8 cellular contexts compared by ENCODE assay signal in genomic region chr9:34179528-34180138, GRCh38. TPM values are rescaled to one million over a fixed set of nuclear protein-coding genes. Genes with fewer than 3 reads are reported as not detected.
DNase-seq lines count a peak whose midpoint lies in the region; ATAC-seq and TF ChIP-seq lines count a peak whose summit lies in the region.

No MANE protein-coding gene starts in this region.

- intact Hi-C loops in PC-3 (cut with micrococcal nuclease): loop anchor here (5.0 kb wide), 1 partner anchor 52 kb away; the partner anchor contains the start of gene DCAF12

- peak overlapping the region; percentile 95 for H3K4me2 ChIP-seq in PC-3 (ENCODE audit: low read length)

- peak overlapping the region; percentile 89 for H3K9ac ChIP-seq in PC-3 (ENCODE audit: low read length)
- H3K9ac ChIP-seq in endodermal cell (ENCODE audit: extremely low read depth, low read length, poor library complexity, severe bottlenecking): peak overlapping the region; percentile 99

- H3K9me2 ChIP-seq in PC-3 (replicated peaks; ENCODE audit: low read length): no peaks in the 10 kb centered on the region

- POLR2A ChIA-PET in activated CD4-positive, alpha-beta T cell treated with anti-CD3 and anti-CD28 coated beads, Interleukin-2, amount 10 ng/mL, durations not matched to agents 7 days and 5 days (lab: Charles Lee): no interaction called here
- POLR2A ChIA-PET in PC-3 (lab: Charles Lee; ENCODE audit: unreplicated experiment): no interaction called here

- H3K27me3 Mint-ChIP-seq in activated CD4-positive, alpha-beta T cell treated with anti-CD3 and anti-CD28 coated beads, Interleukin-2, amount 10 ng/mL, durations not matched to agents 7 days and 5 days: no peaks in the 10 kb centered on the region
- peaks cover 1% of the 10 kb centered on the region for H3K27me3 Mint-ChIP-seq in endodermal cell (ENCODE audit: insufficient read depth)

- peaks cover 60% of the 10 kb centered on the region for H3K79me2 ChIP-seq in PC-3 (ENCODE audit: low read length)

- TF ChIP-seq CTCF in PC-3 (conservative IDR thresholded peaks at IDR 0.05; ENCODE audit: low read depth, low read length) (no peak), endodermal cell (conservative IDR thresholded peaks at IDR 0.05) (no peak)

- no peak for DNase-seq in activated CD4-positive, alpha-beta T cell treated with anti-CD3 and anti-CD28 coated beads, Interleukin-2, amount 10 ng/mL, durations not matched to agents 7 days and 5 days
- DNase-seq in activated CD4-positive, alpha-beta T cell treated with anti-CD3 and anti-CD28 coated beads, Interleukin-2, amount 50 U/mL, for 48 hours: no peak
- DNase-seq in PC-3 (peak; percentile 8), endodermal cell (no peak)
- DNase-seq in activated CD4-positive, alpha-beta T cell treated with anti-CD3 and anti-CD28 coated beads, Interleukin-2, amount 50 U/mL, for 1 hour: no peak

- no peaks in the 10 kb centered on the region for H3K9me3 Mint-ChIP-seq in activated CD4-positive, alpha-beta T cell treated with anti-CD3 and anti-CD28 coated beads, Interleukin-2, amount 10 ng/mL, durations not matched to agents 7 days and 5 days
- no peaks in the 10 kb centered on the region for H3K9me3 Mint-ChIP-seq in endodermal cell

- H3K4me1 Mint-ChIP-seq in activated CD4-positive, alpha-beta T cell treated with anti-CD3 and anti-CD28 coated beads, Interleukin-2, amount 10 ng/mL, durations not matched to agents 7 days and 5 days: peaks cover 20% of the 10 kb centered on the region
- peaks cover 5% of the 10 kb centered on the region for H3K4me1 Mint-ChIP-seq in endodermal cell

- H3K4me3 ChIP-seq in PC-3 (ENCODE audit: low read length) (peak overlapping the region; percentile 99), endodermal cell (ENCODE audit: low read length) (peak overlapping the region; percentile 100), muscle layer of duodenum (ENCODE audit: low read depth in 1 of 2, low read length in 2 of 2) (peak overlapping the region; percentile 74 to 100)

- ATAC-seq in PC-3 (peak; percentile 20), GM21825 (IDR thresholded peaks at IDR 0.05; ENCODE audit: unreplicated experiment) (no peak), HG02840 (IDR thresholded peaks at IDR 0.05; ENCODE audit: low FRiP score, unreplicated experiment) (no peak)

- H4K20me1 ChIP-seq in PC-3 (ENCODE audit: low read length): 0 out of 2 replicates have a peak, but pooled peaks cover 5% of the 10 kb centered on the region

- peaks cover 8% of the 10 kb centered on the region for H3K36me3 Mint-ChIP-seq in activated CD4-positive, alpha-beta T cell treated with anti-CD3 and anti-CD28 coated beads, Interleukin-2, amount 10 ng/mL, durations not matched to agents 7 days and 5 days (ENCODE audit: low read depth)
- peaks cover 13% of the 10 kb centered on the region for H3K36me3 Mint-ChIP-seq in endodermal cell (ENCODE audit: low read depth)

- H3K27me3 ChIP-seq in PC-3 (ENCODE audit: low read length) (no peaks in the 10 kb centered on the region), endodermal cell (ENCODE audit: control insufficient read depth, insufficient read depth, low read length, poor library complexity, severe bottlenecking) (no peaks in the 10 kb centered on the region), muscle layer of duodenum (ENCODE audit: low read depth, low read length) (no peaks in the 10 kb centered on the region)

- H3K36me3 ChIP-seq in PC-3 (ENCODE audit: low read depth, low read length) (peaks cover 4% of the 10 kb centered on the region; the same call in 1 of the 2 replicates), endodermal cell (ENCODE audit: control insufficient read depth, insufficient read depth, low read length) (peaks cover 18% of the 10 kb centered on the region), muscle layer of duodenum (ENCODE audit: control insufficient read depth in 1 of 2, insufficient read depth in 2 of 2, low read length in 2 of 2) (peaks cover 0 to 14% of the 10 kb centered on the region in 2 donors)

- 13 to 24% methylated on average over 10 to 12 of the region's 12 CpGs for WGBS in endodermal cell (ENCODE audit: insufficient coverage in 1 of 2, insufficient read length in 1 of 2), 2 experiments

- H3K27ac ChIP-seq in PC-3 (ENCODE audit: low read length) (peak overlapping the region; percentile 73), endodermal cell (ENCODE audit: low read depth, low read length) (peak overlapping the region; percentile 95), muscle layer of duodenum (ENCODE audit: low read length) (peak overlapping the region; percentile 99)

- H3K27ac Mint-ChIP-seq in activated CD4-positive, alpha-beta T cell treated with anti-CD3 and anti-CD28 coated beads, Interleukin-2, amount 10 ng/mL, durations not matched to agents 7 days and 5 days: peak overlapping the region; percentile 96
- H3K27ac Mint-ChIP-seq in endodermal cell: peak overlapping the region; percentile 99

- peaks cover 8% of the 10 kb centered on the region; the same call in 1 of the 2 replicates for H3K4me1 ChIP-seq in PC-3 (ENCODE audit: insufficient read depth, low read length)
- H3K4me1 ChIP-seq in endodermal cell (ENCODE audit: control insufficient read depth, insufficient read depth, low read length): no peaks in the 10 kb centered on the region
- H3K4me1 ChIP-seq in muscle layer of duodenum (ENCODE audit: control insufficient read depth in 1 of 2, insufficient read depth in 2 of 2, low read length in 2 of 2): no peaks in the 10 kb centered on the region

- no peak overlapping the region for H2AFZ ChIP-seq in PC-3 (ENCODE audit: low read length)

- H3F3A ChIP-seq in PC-3 (ENCODE audit: low read length, unreplicated experiment): no peaks in the 10 kb centered on the region

- H3K9me3 ChIP-seq in PC-3 (ENCODE audit: low read length) (no peaks in the 10 kb centered on the region), endodermal cell (ENCODE audit: control insufficient read depth, low read length) (peaks cover 4% of the 10 kb centered on the region), muscle layer of duodenum (ENCODE audit: control insufficient read depth in 1 of 2, low read length in 2 of 2) (no peaks in the 10 kb centered on the region)

- H3K4me3 Mint-ChIP-seq in activated CD4-positive, alpha-beta T cell treated with anti-CD3 and anti-CD28 coated beads, Interleukin-2, amount 10 ng/mL, durations not matched to agents 7 days and 5 days: peak overlapping the region; percentile 94
- peak overlapping the region; percentile 96 for H3K4me3 Mint-ChIP-seq in endodermal cell

- BruUV-seq in PC-3 (replicated peaks; lab: Mats Ljungman, UMichigan): TSS peak; percentile 76

- CTCF ChIA-PET in activated CD4-positive, alpha-beta T cell treated with anti-CD3 and anti-CD28 coated beads, Interleukin-2, amount 10 ng/mL, durations not matched to agents 7 days and 5 days (lab: Charles Lee): interaction anchor here (0.8 to 1.5 kb wide), 3 partner anchors 11 to 199 kb away, joined by 3 to 7 read pairs (median 3); no protein-coding TSS in a partner anchor
- CTCF ChIA-PET in PC-3 (lab: Charles Lee): no interaction called here

RNA-seq across cellular contexts. Expression of gene UBAP1, which starts 0.8 kb away (rescaled TPM):
- total RNA-seq in activated CD4-positive, alpha-beta T cell treated with anti-CD3 and anti-CD28 coated beads, Interleukin-2, amount 10 ng/mL, durations not matched to agents 7 days and 5 days: 10 to 100 TPM; 31.6 to 38.8 TPM
- total RNA-seq in PC-3 (2014; rRNA removed) (15.2 and 16.5 TPM in 2 replicates), endodermal cell (10 to 100 TPM; 36.4 to 39.8 TPM)
- 37.1 TPM for polyA plus RNA-seq in endodermal cell (2013, experiment 1 of 2)
- 37.3 TPM for polyA plus RNA-seq in endodermal cell (2013, experiment 2 of 2)

RNA-seq across cellular contexts. Expression of gene DCAF12, which starts 53.1 kb away (rescaled TPM):
- 10 to 100 TPM; 41.7 to 45.4 TPM for total RNA-seq in activated CD4-positive, alpha-beta T cell treated with anti-CD3 and anti-CD28 coated beads, Interleukin-2, amount 10 ng/mL, durations not matched to agents 7 days and 5 days
- total RNA-seq in PC-3 (2014; rRNA removed): 12.9 and 16.1 TPM in 2 replicates
- total RNA-seq in endodermal cell: 10 to 100 TPM; 35.0 to 37.0 TPM
- polyA plus RNA-seq in endodermal cell (2013, experiment 1 of 2): 45.9 TPM
- polyA plus RNA-seq in endodermal cell (2013, experiment 2 of 2): 40.1 TPM
